8 cellular contexts compared by ENCODE assay signal in the genomic region with DNA sequence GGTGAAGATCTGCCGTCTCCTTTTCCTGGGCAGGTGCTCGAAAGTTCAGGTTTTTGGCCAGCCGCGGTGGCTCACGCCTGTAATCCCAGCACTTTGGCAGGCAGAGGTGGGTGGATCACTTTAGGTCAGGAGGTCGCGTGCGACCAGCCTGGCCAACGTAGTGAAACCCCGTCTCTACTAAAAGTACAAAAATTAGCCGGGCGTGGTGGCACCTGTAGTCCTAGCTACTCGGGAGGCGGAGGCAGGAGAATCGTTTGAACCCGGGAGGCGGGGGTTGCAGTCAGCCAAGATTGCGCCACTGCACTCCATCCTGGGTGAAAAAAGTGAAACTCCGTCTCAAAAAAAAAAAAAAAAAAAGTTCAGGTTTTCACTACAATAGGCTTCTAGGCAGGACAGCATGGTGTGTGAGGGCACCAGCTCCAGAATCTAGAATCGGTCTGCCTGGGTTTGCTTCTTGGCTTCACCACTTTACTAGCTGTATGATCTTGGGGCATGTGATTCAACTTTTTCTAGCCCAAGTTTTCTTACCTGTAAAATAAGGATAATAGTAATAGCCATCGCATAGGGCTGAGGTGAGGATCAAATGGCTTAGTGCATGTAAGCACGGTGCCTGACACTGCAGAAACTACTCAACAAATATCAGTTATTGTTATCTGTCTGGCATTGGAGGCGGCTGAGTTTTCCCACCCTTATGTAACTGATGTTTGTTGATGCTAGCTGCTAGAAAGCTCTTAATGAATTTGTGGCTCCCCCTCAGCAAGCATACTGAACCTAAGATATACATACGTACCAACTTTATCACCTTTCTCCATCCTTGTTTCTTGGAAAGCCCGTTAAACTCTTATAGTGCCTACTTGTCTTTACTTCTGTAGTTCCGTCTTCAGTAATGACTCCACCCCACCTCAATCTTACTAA. TPM values are rescaled to one million over a fixed set of nuclear protein-coding genes. Genes with fewer than 3 reads are reported as not detected.
DNase-seq lines count a peak whose midpoint lies in the region; ATAC-seq and TF ChIP-seq lines count a peak whose summit lies in the region.

No MANE protein-coding gene starts in this region.

- H3K4me1 ChIP-seq in tibial artery, result peaks cover 0 to 57% (median 35%) of the 10 kb centered on the region in 4 donors

- no peaks in the 10 kb centered on the region for H3K27me3 ChIP-seq in tibial artery

- no peak for TF ChIP-seq CTCF in tibial artery (IDR thresholded peaks at IDR 0.05)

- no peaks in the 10 kb centered on the region for H3K27me3 Mint-ChIP-seq in activated T-cell treated with anti-CD3 and anti-CD28 coated beads, Interleukin-2, amount 50 U/mL, for 4 hours (ENCODE audit: low read depth)
- no peaks in the 10 kb centered on the region for H3K27me3 Mint-ChIP-seq in activated naive CD8-positive, alpha-beta T cell

- peaks cover 0 to 7% (median 0%) of the 10 kb centered on the region in 3 donors for H3K36me3 ChIP-seq in tibial artery

- H3K9me3 ChIP-seq in tibial artery, result no peaks in the 10 kb centered on the region

- peaks cover 27% of the 10 kb centered on the region for H3K36me3 Mint-ChIP-seq in activated T-cell treated with anti-CD3 and anti-CD28 coated beads, Interleukin-2, amount 50 U/mL, for 4 hours (ENCODE audit: insufficient read depth)
- H3K36me3 Mint-ChIP-seq in activated naive CD8-positive, alpha-beta T cell, result peaks cover 22% of the 10 kb centered on the region

- peak overlapping the region; percentile 98 for H3K27ac Mint-ChIP-seq in activated naive CD8-positive, alpha-beta T cell

- H3K4me1 Mint-ChIP-seq in activated T-cell treated with anti-CD3 and anti-CD28 coated beads, Interleukin-2, amount 50 U/mL, for 4 hours (ENCODE audit: low read depth), result peaks cover 57% of the 10 kb centered on the region
- peaks cover 56% of the 10 kb centered on the region for H3K4me1 Mint-ChIP-seq in activated naive CD8-positive, alpha-beta T cell (ENCODE audit: low read depth)

- H3K4me3 Mint-ChIP-seq in activated T-cell treated with anti-CD3 and anti-CD28 coated beads, Interleukin-2, amount 50 U/mL, for 4 hours, result peak overlapping the region; percentile 99
- H3K4me3 Mint-ChIP-seq in activated naive CD8-positive, alpha-beta T cell, result peak overlapping the region; percentile 99

- intact Hi-C loops in tibial artery (cut with DNase I; ENCODE audit: low total_unique reads), result no loop called here

- H3K27ac ChIP-seq in tibial artery, result peak overlapping the region; percentile 89 to 96

- ATAC-seq in activated T-cell treated with anti-CD3 and anti-CD28 coated beads, Interleukin-2, amount 50 U/mL, for 4 hours, result no peak
- ATAC-seq in left lobe of liver, result peak; percentile 56
- no peak for ATAC-seq in GM21723 (IDR thresholded peaks at IDR 0.05; ENCODE audit: unreplicated experiment)

- peak overlapping the region; percentile 80 to 99 for H3K4me3 ChIP-seq in tibial artery

- H3K9me3 Mint-ChIP-seq in activated T-cell treated with anti-CD3 and anti-CD28 coated beads, Interleukin-2, amount 50 U/mL, for 4 hours, result no peaks in the 10 kb centered on the region
- H3K9me3 Mint-ChIP-seq in activated naive CD8-positive, alpha-beta T cell (ENCODE audit: low read depth), result no peaks in the 10 kb centered on the region

- DNase-seq in activated T-cell treated with anti-CD3 and anti-CD28 coated beads, Interleukin-2, amount 50 U/mL, for 4 hours, result no peak
- DNase-seq in activated T-cell treated with anti-CD3 and anti-CD28 coated beads, Interleukin-2, amount 50 U/mL, for 1 hour, result no peak
- DNase-seq in left lobe of liver (ENCODE audit: low spot score), result peak; percentile 89
- DNase-seq in tibial artery, result no peak
- DNase-seq in RKO (ENCODE audit: low spot score), result no peak
- DNase-seq in iPS-NIHi7 (ENCODE audit: extremely low spot score), result no peak

RNA-seq across cellular contexts. Expression of a gene that starts 1.3 kb away (rescaled TPM):
- total RNA-seq in activated T-cell treated with anti-CD3 and anti-CD28 coated beads, Interleukin-2, amount 50 U/mL, for 4 hours, result 100 to 1,000 TPM; 127 to 142 (median 139) TPM
- total RNA-seq in left lobe of liver, result 28.1 TPM

RNA-seq across cellular contexts. Expression of a gene that starts 12.0 kb away (rescaled TPM):
- total RNA-seq in activated T-cell treated with anti-CD3 and anti-CD28 coated beads, Interleukin-2, amount 50 U/mL, for 4 hours, result 10 to 100 TPM; 14.3 to 28.0 (median 19.7) TPM
- total RNA-seq in left lobe of liver, result 13.1 TPM
